In genomic region chr1:88961647-88962275, GRCh38 we compare ENCODE assay signal across 17 cellular contexts.
"Had no signal": no experiment of that assay in that cellular context is flagged by ENCODE, and none has a peak within 500 bp of the region (broad histone marks: within the 10 kb centered on the region; RNA-seq: fewer than 3 reads in every experiment).

No MANE protein-coding gene starts in this region.

- FAIRE-seq: keratinocyte had no signal

- DNase-seq: colonic mucosa; dermis blood vessel endothelial cell; effector CD4-positive, alpha-beta T cell; glutamatergic neuron; immature natural killer cell; left ventricle myocardium inferior; mesendoderm; naive thymus-derived CD4-positive, alpha-beta T cell; posterior cingulate gyrus; stimulated activated naive CD4-positive, alpha-beta T cell treated with Interleukin-2 at 50 U/mL for 16 hours had no signal

- H3K4me3 ChIP-seq: colonic mucosa, esophagus muscularis mucosa, gastroesophageal sphincter, left ventricle myocardium inferior, lung, skin epidermis had no signal

- H3K27me3 ChIP-seq: colonic mucosa, esophagus muscularis mucosa, gastroesophageal sphincter, neutrophil had no signal

- ATAC-seq: gastroesophageal sphincter; naive thymus-derived CD4-positive, alpha-beta T cell; sciatic nerve had no signal
